In the genomic region with DNA sequence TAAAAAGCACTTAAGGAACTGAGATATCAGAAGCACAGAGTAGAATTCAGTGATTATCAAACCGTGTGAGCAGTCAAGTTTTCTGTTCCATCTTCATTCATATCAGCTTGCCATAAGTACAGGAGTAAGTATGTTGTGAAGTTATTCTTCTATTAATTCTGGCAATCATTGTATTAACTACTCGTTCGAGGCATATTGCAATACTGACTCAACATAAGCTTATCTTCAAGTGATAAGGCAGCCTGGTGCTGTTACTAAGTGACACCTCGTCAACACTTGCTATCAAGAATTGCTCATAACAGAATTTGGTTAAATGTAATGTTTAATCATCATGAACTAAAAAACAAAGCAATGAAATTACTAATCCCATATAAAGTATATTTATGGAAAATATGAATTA, we compare ENCODE assay signal across 1 cellular context.
TF ChIP-seq lines count a peak whose summit lies in the region.

No MANE protein-coding gene starts in this region.

TF ChIP-seq in K562, 482 proteins besides CTCF, POLR2A, EP300 and RAD21 (continued from another document):
- TF ChIP-seq, protein P1, sequence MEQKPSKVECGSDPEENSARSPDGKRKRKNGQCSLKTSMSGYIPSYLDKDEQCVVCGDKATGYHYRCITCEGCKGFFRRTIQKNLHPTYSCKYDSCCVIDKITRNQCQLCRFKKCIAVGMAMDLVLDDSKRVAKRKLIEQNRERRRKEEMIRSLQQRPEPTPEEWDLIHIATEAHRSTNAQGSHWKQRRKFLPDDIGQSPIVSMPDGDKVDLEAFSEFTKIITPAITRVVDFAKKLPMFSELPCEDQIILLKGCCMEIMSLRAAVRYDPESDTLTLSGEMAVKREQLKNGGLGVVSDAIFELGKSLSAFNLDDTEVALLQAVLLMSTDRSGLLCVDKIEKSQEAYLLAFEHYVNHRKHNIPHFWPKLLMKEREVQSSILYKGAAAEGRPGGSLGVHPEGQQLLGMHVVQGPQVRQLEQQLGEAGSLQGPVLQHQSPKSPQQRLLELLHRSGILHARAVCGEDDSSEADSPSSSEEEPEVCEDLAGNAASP (IDR thresholded peaks at IDR 0.05): no peak
- TF ChIP-seq ATF1 (CRISPR knock-in tag; IDR thresholded peaks at IDR 0.05) (no peak), ATF1 (tag; IDR thresholded peaks at IDR 0.05) (0 out of 2 replicates have a peak, but pooled peaks have one; percentile 18), JUN (IDR thresholded peaks at IDR 0.05; ENCODE audit: borderline replicate concordance, low read depth, low read length) (0 out of 2 replicates have a peak, but pooled peaks have one; percentile 7), JUN (CRISPR knock-in tag; IDR thresholded peaks at IDR 0.05; ENCODE audit: borderline replicate concordance) (no peak), MAFF (IDR thresholded peaks at IDR 0.05; ENCODE audit: low read length) (peak; percentile 36; the same call in 1 of the 2 replicates), ARID1B (IDR thresholded peaks at IDR 0.05) (peak; percentile 68), CEBPG (CRISPR knock-in tag; IDR thresholded peaks at IDR 0.05) (peak; percentile 46; the same call in 1 of the 2 replicates), CEBPG (tag; conservative IDR thresholded peaks at IDR 0.05 in 1 of 2, IDR thresholded peaks at IDR 0.05 in 1 of 2) (peak; percentile 39 to 56; a peak in 2 of 4 replicates), RCOR1 (IDR thresholded peaks at IDR 0.05; ENCODE audit: borderline replicate concordance in 1 of 2, low read depth in 2 of 2, low read length in 2 of 2) (0 out of 4 replicates have a peak, but pooled peaks of 1 of the 2 experiments have one; percentile 32), DPF2 (IDR thresholded peaks at IDR 0.05) (peak; percentile 67), DACH1 (IDR thresholded peaks at IDR 0.05; ENCODE audit: partially characterized antibody) (peak; percentile 63), ESRRB (CRISPR knock-in tag; IDR thresholded peaks at IDR 0.05; ENCODE audit: borderline replicate concordance) (no peak), GATAD2B (IDR thresholded peaks at IDR 0.05; ENCODE audit: borderline replicate concordance) (0 out of 2 replicates have a peak, but pooled peaks have one; percentile 39), ZNF217 (CRISPR knock-in tag; IDR thresholded peaks at IDR 0.05) (no peak)
- TF ChIP-seq, protein P2, sequence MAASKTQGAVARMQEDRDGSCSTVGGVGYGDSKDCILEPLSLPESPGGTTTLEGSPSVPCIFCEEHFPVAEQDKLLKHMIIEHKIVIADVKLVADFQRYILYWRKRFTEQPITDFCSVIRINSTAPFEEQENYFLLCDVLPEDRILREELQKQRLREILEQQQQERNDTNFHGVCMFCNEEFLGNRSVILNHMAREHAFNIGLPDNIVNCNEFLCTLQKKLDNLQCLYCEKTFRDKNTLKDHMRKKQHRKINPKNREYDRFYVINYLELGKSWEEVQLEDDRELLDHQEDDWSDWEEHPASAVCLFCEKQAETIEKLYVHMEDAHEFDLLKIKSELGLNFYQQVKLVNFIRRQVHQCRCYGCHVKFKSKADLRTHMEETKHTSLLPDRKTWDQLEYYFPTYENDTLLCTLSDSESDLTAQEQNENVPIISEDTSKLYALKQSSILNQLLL (CRISPR knock-in tag; IDR thresholded peaks at IDR 0.05; ENCODE audit: borderline replicate concordance): no peak
- TF ChIP-seq, protein P3, sequence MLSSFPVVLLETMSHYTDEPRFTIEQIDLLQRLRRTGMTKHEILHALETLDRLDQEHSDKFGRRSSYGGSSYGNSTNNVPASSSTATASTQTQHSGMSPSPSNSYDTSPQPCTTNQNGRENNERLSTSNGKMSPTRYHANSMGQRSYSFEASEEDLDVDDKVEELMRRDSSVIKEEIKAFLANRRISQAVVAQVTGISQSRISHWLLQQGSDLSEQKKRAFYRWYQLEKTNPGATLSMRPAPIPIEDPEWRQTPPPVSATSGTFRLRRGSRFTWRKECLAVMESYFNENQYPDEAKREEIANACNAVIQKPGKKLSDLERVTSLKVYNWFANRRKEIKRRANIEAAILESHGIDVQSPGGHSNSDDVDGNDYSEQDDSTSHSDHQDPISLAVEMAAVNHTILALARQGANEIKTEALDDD (IDR thresholded peaks at IDR 0.05): no peak
- TF ChIP-seq, protein P4, sequence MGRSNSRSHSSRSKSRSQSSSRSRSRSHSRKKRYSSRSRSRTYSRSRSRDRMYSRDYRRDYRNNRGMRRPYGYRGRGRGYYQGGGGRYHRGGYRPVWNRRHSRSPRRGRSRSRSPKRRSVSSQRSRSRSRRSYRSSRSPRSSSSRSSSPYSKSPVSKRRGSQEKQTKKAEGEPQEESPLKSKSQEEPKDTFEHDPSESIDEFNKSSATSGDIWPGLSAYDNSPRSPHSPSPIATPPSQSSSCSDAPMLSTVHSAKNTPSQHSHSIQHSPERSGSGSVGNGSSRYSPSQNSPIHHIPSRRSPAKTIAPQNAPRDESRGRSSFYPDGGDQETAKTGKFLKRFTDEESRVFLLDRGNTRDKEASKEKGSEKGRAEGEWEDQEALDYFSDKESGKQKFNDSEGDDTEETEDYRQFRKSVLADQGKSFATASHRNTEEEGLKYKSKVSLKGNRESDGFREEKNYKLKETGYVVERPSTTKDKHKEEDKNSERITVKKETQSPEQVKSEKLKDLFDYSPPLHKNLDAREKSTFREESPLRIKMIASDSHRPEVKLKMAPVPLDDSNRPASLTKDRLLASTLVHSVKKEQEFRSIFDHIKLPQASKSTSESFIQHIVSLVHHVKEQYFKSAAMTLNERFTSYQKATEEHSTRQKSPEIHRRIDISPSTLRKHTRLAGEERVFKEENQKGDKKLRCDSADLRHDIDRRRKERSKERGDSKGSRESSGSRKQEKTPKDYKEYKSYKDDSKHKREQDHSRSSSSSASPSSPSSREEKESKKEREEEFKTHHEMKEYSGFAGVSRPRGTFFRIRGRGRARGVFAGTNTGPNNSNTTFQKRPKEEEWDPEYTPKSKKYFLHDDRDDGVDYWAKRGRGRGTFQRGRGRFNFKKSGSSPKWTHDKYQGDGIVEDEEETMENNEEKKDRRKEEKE (IDR thresholded peaks at IDR 0.05; ENCODE audit: borderline replicate concordance in 1 of 2, control insufficient read depth in 1 of 2, low read depth in 2 of 2, low read length in 1 of 2): no peak
- TF ChIP-seq, protein P5, sequence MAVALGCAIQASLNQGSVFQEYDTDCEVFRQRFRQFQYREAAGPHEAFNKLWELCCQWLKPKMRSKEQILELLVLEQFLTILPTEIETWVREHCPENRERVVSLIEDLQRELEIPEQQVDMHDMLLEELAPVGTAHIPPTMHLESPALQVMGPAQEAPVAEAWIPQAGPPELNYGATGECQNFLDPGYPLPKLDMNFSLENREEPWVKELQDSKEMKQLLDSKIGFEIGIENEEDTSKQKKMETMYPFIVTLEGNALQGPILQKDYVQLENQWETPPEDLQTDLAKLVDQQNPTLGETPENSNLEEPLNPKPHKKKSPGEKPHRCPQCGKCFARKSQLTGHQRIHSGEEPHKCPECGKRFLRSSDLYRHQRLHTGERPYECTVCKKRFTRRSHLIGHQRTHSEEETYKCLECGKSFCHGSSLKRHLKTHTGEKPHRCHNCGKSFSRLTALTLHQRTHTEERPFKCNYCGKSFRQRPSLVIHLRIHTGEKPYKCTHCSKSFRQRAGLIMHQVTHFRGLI (CRISPR knock-in tag; IDR thresholded peaks at IDR 0.05): 0 out of 2 replicates have a peak, but pooled peaks have one; percentile 19
